10 cellular contexts compared by ENCODE assay signal in the genomic region with DNA sequence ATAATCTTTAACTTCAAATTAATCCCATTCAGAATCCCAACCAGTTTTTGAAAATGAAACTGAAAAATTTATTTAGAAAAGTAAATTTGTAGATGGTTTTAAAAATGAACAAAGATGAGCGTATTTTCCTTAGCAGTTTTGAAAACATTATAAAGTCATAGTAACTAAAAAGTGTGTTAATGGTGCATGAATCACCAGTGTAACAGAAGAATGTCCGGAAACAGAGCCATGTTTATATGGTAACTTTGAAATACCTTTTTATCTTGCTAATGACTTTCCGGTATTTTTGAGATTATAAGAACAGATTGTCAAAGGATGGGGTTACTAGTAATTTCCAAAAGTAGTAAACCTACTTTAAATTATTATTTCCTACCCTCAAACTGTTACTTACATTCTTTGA.
"Had no signal": no experiment of that assay in that cellular context is flagged by ENCODE, and none has a peak within 500 bp of the region (broad histone marks: within the 10 kb centered on the region; RNA-seq: fewer than 3 reads in every experiment).

No MANE protein-coding gene starts in this region.

- H3K4me1 ChIP-seq: gastroesophageal sphincter, tibial nerve had no signal

- H3K27ac Mint-ChIP-seq: activated naive CD4-positive, alpha-beta T cell treated with anti-CD3 and anti-CD28 coated beads, Interleukin-2, amount 50 U/mL, for 72 hours; naive B cell; stimulated activated effector memory CD8-positive, alpha-beta T cell treated with anti-CD3 and anti-CD28 coated beads, Interleukin-12 subunit alpha, Interleukin-12 subunit beta, amount 100 ng/mL, for 72 hours had no signal

- H3K27ac ChIP-seq: hepatocyte, skin epidermis, tibial nerve had no signal

- H3K4me2 ChIP-seq: hepatocyte had no signal

- H3K4me3 ChIP-seq: gastroesophageal sphincter, hepatocyte, skin epidermis, tibial nerve had no signal

- H3K27me3 Mint-ChIP-seq: naive B cell had no signal

- ATAC-seq: activated naive CD4-positive, alpha-beta T cell treated with anti-CD3 and anti-CD28 coated beads, Interleukin-2, amount 50 U/mL, for 72 hours; gastroesophageal sphincter; stimulated activated effector memory CD8-positive, alpha-beta T cell treated with anti-CD3 and anti-CD28 coated beads, Interleukin-12 subunit alpha, Interleukin-12 subunit beta, amount 100 ng/mL, for 72 hours had no signal

- H3K4me3 Mint-ChIP-seq: naive B cell; stimulated activated effector memory CD8-positive, alpha-beta T cell treated with anti-CD3 and anti-CD28 coated beads, Interleukin-12 subunit alpha, Interleukin-12 subunit beta, amount 100 ng/mL, for 72 hours had no signal

- H3K9me3 ChIP-seq: gastroesophageal sphincter, tibial nerve had no signal

- H3K79me2 ChIP-seq: hepatocyte had no signal

- DNase-seq: activated CD4-positive, alpha-beta T cell treated with anti-CD3 and anti-CD28 coated beads, Interleukin-2, amount 50 U/mL, for 1 hour; activated CD4-positive, CD25-positive, alpha-beta regulatory T cell; amygdala; naive B cell had no signal

- H3K36me3 Mint-ChIP-seq: activated naive CD4-positive, alpha-beta T cell treated with anti-CD3 and anti-CD28 coated beads, Interleukin-2, amount 50 U/mL, for 72 hours; naive B cell; stimulated activated effector memory CD8-positive, alpha-beta T cell treated with anti-CD3 and anti-CD28 coated beads, Interleukin-12 subunit alpha, Interleukin-12 subunit beta, amount 100 ng/mL, for 72 hours had no signal

- H3K27me3 ChIP-seq: gastroesophageal sphincter, hepatocyte had no signal

- H3K4me1 Mint-ChIP-seq: naive B cell; stimulated activated effector memory CD8-positive, alpha-beta T cell treated with anti-CD3 and anti-CD28 coated beads, Interleukin-12 subunit alpha, Interleukin-12 subunit beta, amount 100 ng/mL, for 72 hours had no signal
